8 cellular contexts compared by ENCODE assay signal in the genomic region with DNA sequence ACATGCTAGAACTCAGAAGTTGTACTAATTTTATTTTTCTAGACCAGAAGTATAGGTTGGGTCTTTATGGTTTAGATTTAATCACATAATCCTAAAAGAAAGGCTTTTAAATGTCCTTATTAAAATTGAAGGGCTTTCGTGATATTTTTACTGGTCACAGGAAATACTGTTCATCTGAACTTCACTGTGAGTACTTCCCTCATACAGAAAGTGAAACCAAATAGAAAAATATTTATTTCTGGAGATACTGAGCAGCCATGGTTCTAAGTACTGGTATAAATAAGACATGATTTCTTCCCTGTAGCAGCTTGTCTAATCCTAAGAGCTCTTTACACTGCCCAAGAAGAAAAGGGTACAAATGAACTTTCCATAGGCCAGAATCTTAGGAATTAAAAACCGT. TPM values are rescaled to one million over a fixed set of nuclear protein-coding genes. Genes with fewer than 3 reads are reported as not detected.
A peak's percentile ranks its signal among the peaks of the same experiment; 100 is the strongest.
DNase-seq lines count a peak whose midpoint lies in the region; ATAC-seq and TF ChIP-seq lines count a peak whose summit lies in the region.

No MANE protein-coding gene starts in this region.

- peaks cover 37% of the 10 kb centered on the region for H3K4me1 ChIP-seq in OCI-LY7 (ENCODE audit: insufficient read depth, low read length, poor library complexity, severe bottlenecking)

- no peaks in the 10 kb centered on the region for H3K27me3 ChIP-seq in CD4-positive, alpha-beta T cell (ENCODE audit: control insufficient read depth, insufficient read depth, low read length)

- intact Hi-C loops in CD4-positive, alpha-beta T cell (cut with DNase I, micrococcal nuclease) = loop anchor here (5.0 kb wide), 7 partner anchors 39 to 214 kb away; partner anchors contain the start of gene POMGNT2 (in 1 of the 2)
- intact Hi-C loops in OCI-LY7 (cut with micrococcal nuclease; ENCODE audit: unreplicated experiment) = no loop called here

- no TSS peak for BruUV-seq in OCI-LY7 (replicated peaks; lab: Mats Ljungman, UMichigan)

- H3K27ac ChIP-seq in CD4-positive, alpha-beta T cell (ENCODE audit: low read depth, low read length) = peak overlapping the region; percentile 70
- H3K27ac ChIP-seq in OCI-LY7 (ENCODE audit: low read depth, low read length, poor library complexity, severe bottlenecking) (peak overlapping the region; percentile 26), coronary artery (peak overlapping the region; percentile 10 to 38)

- peak; percentile 23 for ATAC-seq in CD4-positive, alpha-beta T cell (ENCODE audit: poor library complexity)
- ATAC-seq in GM21529 (IDR thresholded peaks at IDR 0.05; ENCODE audit: unreplicated experiment) = peak; percentile 45

- H3K4me3 Mint-ChIP-seq in CD4-positive, alpha-beta T cell = peak overlapping the region; percentile 96
- peak overlapping the region; percentile 89 to 98 (median 94) for H3K4me3 Mint-ChIP-seq in nephron

- H3K27me3 Mint-ChIP-seq in CD4-positive, alpha-beta T cell = peaks cover 4% of the 10 kb centered on the region
- H3K27me3 Mint-ChIP-seq in nephron (ENCODE audit: low read depth) = peaks cover 12% of the 10 kb centered on the region

- CTCF ChIA-PET in CD4-positive, alpha-beta T cell (lab: Charles Lee) = no interaction called here
- CTCF ChIA-PET in OCI-LY7 (lab: Charles Lee; ENCODE audit: unreplicated experiment) = no interaction called here

- H3K27ac Mint-ChIP-seq in CD4-positive, alpha-beta T cell = peak overlapping the region; percentile 97
- peak overlapping the region; percentile 12 to 79 (median 59) for H3K27ac Mint-ChIP-seq in nephron

- peaks cover 32% of the 10 kb centered on the region for H4K20me1 ChIP-seq in OCI-LY7 (ENCODE audit: insufficient read depth, low read length)

- H3K9me3 Mint-ChIP-seq in CD4-positive, alpha-beta T cell = no peaks in the 10 kb centered on the region
- no peaks in the 10 kb centered on the region for H3K9me3 Mint-ChIP-seq in nephron

- H3K9me3 ChIP-seq in CD4-positive, alpha-beta T cell (ENCODE audit: control insufficient read depth, low read length) = no peaks in the 10 kb centered on the region
- H3K9me3 ChIP-seq in OCI-LY7 (ENCODE audit: low read length) = no peaks in the 10 kb centered on the region

- peak overlapping the region; percentile 89 for H3K4me2 ChIP-seq in OCI-LY7 (ENCODE audit: low read length)

- peaks cover 58% of the 10 kb centered on the region for H3K4me1 Mint-ChIP-seq in CD4-positive, alpha-beta T cell (ENCODE audit: low read depth)
- peaks cover 39% of the 10 kb centered on the region for H3K4me1 Mint-ChIP-seq in nephron

- peaks cover 68% of the 10 kb centered on the region for H3K36me3 Mint-ChIP-seq in CD4-positive, alpha-beta T cell (ENCODE audit: low read depth)
- peaks cover 9% of the 10 kb centered on the region for H3K36me3 Mint-ChIP-seq in nephron (ENCODE audit: low read depth)

- no peaks in the 10 kb centered on the region for H3K9me2 ChIP-seq in OCI-LY7 (ENCODE audit: insufficient read depth, low read length)

- H3K4me3 ChIP-seq in OCI-LY7 (ENCODE audit: low read depth, low read length, poor library complexity, severe bottlenecking) (peak overlapping the region; percentile 73), coronary artery (peak overlapping the region; percentile 91)

- H3K79me2 ChIP-seq in OCI-LY7 (ENCODE audit: insufficient read depth, low read depth, low read length) = peaks cover 40% of the 10 kb centered on the region

- POLR2A ChIA-PET in CD4-positive, alpha-beta T cell (lab: Charles Lee) = interaction anchor here (0.6 to 5.7 kb wide), 6 partner anchors 9 to 190 kb away, joined by 3 to 122 read pairs (median 5); no protein-coding TSS in a partner anchor
- POLR2A ChIA-PET in OCI-LY7 (lab: Charles Lee) = no interaction called here

- no peak for TF ChIP-seq CTCF in CD4-positive, alpha-beta T cell (IDR thresholded peaks at IDR 0.05)
- TF ChIP-seq CTCF in OCI-LY7 (conservative IDR thresholded peaks at IDR 0.05; ENCODE audit: low read length) = no peak
- no peak for TF ChIP-seq CTCF in coronary artery (IDR thresholded peaks at IDR 0.05)
- TF ChIP-seq CTCF in nephron (IDR thresholded peaks at IDR 0.05; ENCODE audit: unreplicated experiment in 3 of 3) = no peak

- H2AFZ ChIP-seq in OCI-LY7 (ENCODE audit: low read length) = no peak overlapping the region

- DNase-seq in CD4-positive, alpha-beta T cell = no peak
- DNase-seq in OCI-LY7 (ENCODE audit: low spot score) = peak; percentile 51
- DNase-seq in coronary artery (ENCODE audit: low spot score) = no peak
- no peak for DNase-seq in NCI-H2107 treated with DMSO at 0.1 percent for 48 hours (lab: John Stamatoyannopoulos, UW; ENCODE audit: unreplicated experiment)
- no peak for DNase-seq in NCI-H69 (lab: John Stamatoyannopoulos, UW)
- DNase-seq in iPS-NIHi11 (ENCODE audit: low spot score) = no peak

- H3K36me3 ChIP-seq in OCI-LY7 (ENCODE audit: insufficient read depth, low read length) = peaks cover 8% of the 10 kb centered on the region; the same call in 1 of the 2 replicates

RNA-seq across cellular contexts. Expression of gene SNRK, which starts 2.0 kb away (rescaled TPM):
- total RNA-seq in CD4-positive, alpha-beta T cell = 100 to 1,000 TPM; 215 to 217 TPM
- total RNA-seq in OCI-LY7 (2014; rRNA removed; shearing (Covaris generic)) = 13.2 and 15.5 TPM in 2 replicates
- total RNA-seq in OCI-LY7 (2022) = 15.5 and 16.3 TPM in 2 replicates

Comparison
In these comparisons a context has a peak if more than half of its experiments do, and no peak if none do; other contexts are left out.
1. RNA of gene SNRK, which starts 2.0 kb away (total RNA-seq): 215 to 217 TPM in CD4-positive, alpha-beta T cell; 13.2 to 16.3 TPM in OCI-LY7; every median in the first group is over 10 times any median in the second.
2. Peak in every context shown above with its lines, with median percentiles within 50 percentile points of each other: H3K27ac ChIP-seq.